In the genomic region with DNA sequence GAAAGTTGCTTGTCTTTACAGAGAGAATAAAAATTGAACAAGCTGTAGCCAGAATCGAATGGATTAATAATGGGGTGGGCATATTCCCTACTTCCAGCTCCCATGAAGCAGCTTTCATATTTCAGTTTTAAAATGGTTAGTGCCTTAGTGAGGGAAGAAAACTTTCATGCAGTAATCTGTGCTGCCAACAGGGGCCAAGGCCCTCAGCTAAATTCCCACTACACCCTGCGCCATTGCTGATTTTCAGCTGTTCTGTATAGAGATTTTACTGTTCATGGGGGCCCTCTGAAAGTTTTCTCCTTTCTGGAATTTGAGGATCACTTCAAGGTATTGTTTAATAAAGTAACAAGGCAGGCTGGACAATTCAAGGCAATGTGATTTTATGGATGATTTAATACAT, we compare ENCODE assay signal across 15 cellular contexts. TPM values are rescaled to one million over a fixed set of nuclear protein-coding genes. Genes with fewer than 3 reads are reported as not detected.
A peak's percentile ranks its signal among the peaks of the same experiment; 100 is the strongest.
DNase-seq lines count a peak whose midpoint lies in the region; ATAC-seq and TF ChIP-seq lines count a peak whose summit lies in the region.
"Had no signal": no experiment of that assay in that cellular context is flagged by ENCODE, and none has a peak within 500 bp of the region (broad histone marks: within the 10 kb centered on the region; RNA-seq: fewer than 3 reads in every experiment).

No MANE protein-coding gene starts in this region.

- H3K9me3 ChIP-seq in breast epithelium (no peaks in the 10 kb centered on the region), esophagus squamous epithelium (no peaks in the 10 kb centered on the region), Caco-2 (no peaks in the 10 kb centered on the region)
- H3K9me3 ChIP-seq: neutrophil had no signal

- H3K36me3 Mint-ChIP-seq in MCF 10A (ENCODE audit: insufficient read depth, unreplicated experiment) (peaks cover 24% of the 10 kb centered on the region), Caco-2 (ENCODE audit: insufficient read depth, unreplicated experiment) (peaks cover 41% of the 10 kb centered on the region)
- peaks cover 19% of the 10 kb centered on the region for H3K36me3 Mint-ChIP-seq in stimulated activated effector memory CD8-positive, alpha-beta T cell treated with anti-CD3 and anti-CD28 coated beads, Interleukin-12 subunit alpha, Interleukin-12 subunit beta, amount 100 ng/mL, for 72 hours

- DNase-seq in MCF 10A (ENCODE audit: unreplicated experiment) (no peak), breast epithelium (ENCODE audit: low spot score in 2 of 2) (no peak), esophagus squamous epithelium (lab: John Stamatoyannopoulos, UW) (no peak), Caco-2 (no peak), UCSD-AML1 (lab: John Stamatoyannopoulos, UW; ENCODE audit: unreplicated experiment) (no peak)
- DNase-seq in stimulated activated effector memory CD8-positive, alpha-beta T cell treated with anti-CD3 and anti-CD28 coated beads, Interleukin-12 subunit alpha, Interleukin-12 subunit beta, amount 100 ng/mL, for 72 hours (ENCODE audit: low spot score in 2 of 2): no peak
- DNase-seq: activated CD8-positive, alpha-beta memory T cell treated with anti-CD3 and anti-CD28 coated beads for 24 hours; activated naive CD4-positive, alpha-beta T cell treated with Interleukin-2 at 50 U/mL for 16 hours; foreskin melanocyte; NCI-H2029; stimulated activated CD4-positive, alpha-beta T cell treated with anti-CD3 and anti-CD28 coated beads, Interleukin-15, amount 100 ng/mL, for 24 hours had no signal

- peaks cover 43% of the 10 kb centered on the region for H3K4me1 Mint-ChIP-seq in MCF 10A (ENCODE audit: insufficient read depth, unreplicated experiment)
- H3K4me1 Mint-ChIP-seq in stimulated activated effector memory CD8-positive, alpha-beta T cell treated with anti-CD3 and anti-CD28 coated beads, Interleukin-12 subunit alpha, Interleukin-12 subunit beta, amount 100 ng/mL, for 72 hours: peaks cover 53% of the 10 kb centered on the region
- peaks cover 24% of the 10 kb centered on the region for H3K4me1 Mint-ChIP-seq in Caco-2 (ENCODE audit: low read depth, unreplicated experiment)

- ATAC-seq in SK-N-SH treated with all-trans-retinoic acid at 6 μM for 48 hours (peak; percentile 78), GM19397 (IDR thresholded peaks at IDR 0.05; ENCODE audit: unreplicated experiment) (no peak)
- ATAC-seq in stimulated activated effector memory CD8-positive, alpha-beta T cell treated with anti-CD3 and anti-CD28 coated beads, Interleukin-12 subunit alpha, Interleukin-12 subunit beta, amount 100 ng/mL, for 72 hours: no peak

- intact Hi-C loops in MCF 10A (cut with micrococcal nuclease): no loop called here
- intact Hi-C loops in breast epithelium (cut with DNase I; ENCODE audit: low total_unique reads): no loop called here
- intact Hi-C loops in esophagus squamous epithelium (cut with DNase I): no loop called here
- intact Hi-C loops in Caco-2 (cut with micrococcal nuclease; ENCODE audit: unreplicated experiment): no loop called here

- BruUV-seq in MCF 10A (replicated peaks; lab: Mats Ljungman, UMichigan) (no TSS peak), Caco-2 (replicated peaks; lab: Mats Ljungman, UMichigan) (no TSS peak)

- POLR2A ChIA-PET in MCF 10A (lab: Yijun Ruan, JAX) (interaction anchor here (0.7 to 12.7 kb wide), 10 partner anchors 9 to 106 kb away, joined by 3 to 177 read pairs (median 7); no protein-coding TSS in a partner anchor), Caco-2 (lab: Charles Lee) (no interaction called here)

- no peaks in the 10 kb centered on the region for H3K27me3 ChIP-seq in breast epithelium
- H3K27me3 ChIP-seq in esophagus squamous epithelium: no peaks in the 10 kb centered on the region
- no peaks in the 10 kb centered on the region for H3K27me3 ChIP-seq in Caco-2 (replicated peaks; ENCODE audit: control insufficient read depth, insufficient read depth, low read length)
- H3K27me3 ChIP-seq: neutrophil had no signal

- H3K9me3 Mint-ChIP-seq in MCF 10A (ENCODE audit: unreplicated experiment) (no peaks in the 10 kb centered on the region), Caco-2 (ENCODE audit: unreplicated experiment) (no peaks in the 10 kb centered on the region)
- H3K9me3 Mint-ChIP-seq in stimulated activated effector memory CD8-positive, alpha-beta T cell treated with anti-CD3 and anti-CD28 coated beads, Interleukin-12 subunit alpha, Interleukin-12 subunit beta, amount 100 ng/mL, for 72 hours: no peaks in the 10 kb centered on the region
- H3K9me3 Mint-ChIP-seq: T-helper 1 cell treated with Interleukin-12 subunit alpha and Interleukin-12 subunit beta and Interleukin-4 antibody, amounts not matched to agents 30 μg/mL and 1 μg/mL, for 36 hours had no signal

- CTCF ChIA-PET in MCF 10A (lab: Yijun Ruan, JAX) (interaction anchor here (0.7 to 2.2 kb wide), 14 partner anchors 8 to 874 kb away, joined by 3 to 8 read pairs (median 4); no protein-coding TSS in a partner anchor), Caco-2 (lab: Charles Lee) (interaction anchor here (0.9 to 1.1 kb wide), 2 partner anchors 25 to 106 kb away, joined by 3 to 5 read pairs; no protein-coding TSS in a partner anchor)

- H3K4me3 ChIP-seq in breast epithelium (no peak overlapping the region), esophagus squamous epithelium (no peak overlapping the region), Caco-2 (ENCODE audit: low read depth, low read length) (no peak overlapping the region)

- H3K27ac ChIP-seq in breast epithelium (peak overlapping the region in 1 of 2 donors; percentile 92), esophagus squamous epithelium (peak overlapping the region in 3 of 4 donors; percentile 12 to 87 (median 86))
- H3K27ac ChIP-seq: neutrophil had no signal

- TF ChIP-seq POLR2A in breast epithelium (IDR thresholded peaks at IDR 0.05) (no peak), esophagus squamous epithelium (IDR thresholded peaks at IDR 0.05) (no peak)

- 90 to 92% methylated on average over 2 of the region's 2 CpGs for WGBS in esophagus squamous epithelium, 2 donors

- H3K27ac Mint-ChIP-seq in MCF 10A (ENCODE audit: low read depth, unreplicated experiment) (peak overlapping the region; percentile 80), Caco-2 (ENCODE audit: unreplicated experiment) (no peak overlapping the region)
- peak overlapping the region; percentile 58 for H3K27ac Mint-ChIP-seq in stimulated activated effector memory CD8-positive, alpha-beta T cell treated with anti-CD3 and anti-CD28 coated beads, Interleukin-12 subunit alpha, Interleukin-12 subunit beta, amount 100 ng/mL, for 72 hours
- H3K27ac Mint-ChIP-seq: T-helper 1 cell treated with Interleukin-12 subunit alpha and Interleukin-12 subunit beta and Interleukin-4 antibody, amounts not matched to agents 30 μg/mL and 1 μg/mL, for 36 hours had no signal

- H3K36me3 ChIP-seq in breast epithelium (no peaks in the 10 kb centered on the region), esophagus squamous epithelium (peaks cover 0 to 32% (median 9%) of the 10 kb centered on the region in 3 donors), Caco-2 (ENCODE audit: control insufficient read depth, insufficient read depth, low read length) (peaks cover 3% of the 10 kb centered on the region; the same call in 1 of the 2 replicates)

- H3K27me3 Mint-ChIP-seq in MCF 10A (ENCODE audit: insufficient read depth, unreplicated experiment): no peaks in the 10 kb centered on the region
- H3K27me3 Mint-ChIP-seq in Caco-2 (ENCODE audit: insufficient read depth, unreplicated experiment): no peaks in the 10 kb centered on the region

- H3K4me1 ChIP-seq in breast epithelium (peaks cover 0 to 5% of the 10 kb centered on the region in 2 donors), esophagus squamous epithelium (peaks cover 10 to 74% (median 40%) of the 10 kb centered on the region in 3 donors), Caco-2 (peaks cover 6% of the 10 kb centered on the region)

- H3K4me3 Mint-ChIP-seq in MCF 10A (ENCODE audit: unreplicated experiment): no peak overlapping the region
- no peak overlapping the region for H3K4me3 Mint-ChIP-seq in stimulated activated effector memory CD8-positive, alpha-beta T cell treated with anti-CD3 and anti-CD28 coated beads, Interleukin-12 subunit alpha, Interleukin-12 subunit beta, amount 100 ng/mL, for 72 hours
- no peak overlapping the region for H3K4me3 Mint-ChIP-seq in Caco-2 (ENCODE audit: unreplicated experiment)
- H3K4me3 Mint-ChIP-seq: T-helper 1 cell treated with Interleukin-12 subunit alpha and Interleukin-12 subunit beta and Interleukin-4 antibody, amounts not matched to agents 30 μg/mL and 1 μg/mL, for 36 hours had no signal

- peak; percentile 21 for TF ChIP-seq CTCF in MCF 10A (IDR thresholded peaks at IDR 0.05; ENCODE audit: unreplicated experiment)
- TF ChIP-seq CTCF in breast epithelium (IDR thresholded peaks at IDR 0.05): peak in 1 of 3 donors; percentile 11
- peak in 1 of 6 experiments; percentile 35 for TF ChIP-seq CTCF in esophagus squamous epithelium (IDR thresholded peaks at IDR 0.05)
- TF ChIP-seq CTCF in Caco-2 (IDR thresholded peaks at IDR 0.05; ENCODE audit: insufficient read depth in 1 of 2, low read depth in 1 of 2, low read length in 1 of 2, severe bottlenecking in 1 of 2, unreplicated experiment in 1 of 2): peak in 1 of 2 experiments; percentile 18

TF ChIP-seq in SK-N-SH treated with all-trans-retinoic acid at 6 μM for 48 hours, 23 proteins besides CTCF, POLR2A, EP300 and RAD21 (continues in another document):
- no peak for TF ChIP-seq ISL1 (CRISPR knock-in tag; IDR thresholded peaks at IDR 0.05)
- TF ChIP-seq, protein P1, sequence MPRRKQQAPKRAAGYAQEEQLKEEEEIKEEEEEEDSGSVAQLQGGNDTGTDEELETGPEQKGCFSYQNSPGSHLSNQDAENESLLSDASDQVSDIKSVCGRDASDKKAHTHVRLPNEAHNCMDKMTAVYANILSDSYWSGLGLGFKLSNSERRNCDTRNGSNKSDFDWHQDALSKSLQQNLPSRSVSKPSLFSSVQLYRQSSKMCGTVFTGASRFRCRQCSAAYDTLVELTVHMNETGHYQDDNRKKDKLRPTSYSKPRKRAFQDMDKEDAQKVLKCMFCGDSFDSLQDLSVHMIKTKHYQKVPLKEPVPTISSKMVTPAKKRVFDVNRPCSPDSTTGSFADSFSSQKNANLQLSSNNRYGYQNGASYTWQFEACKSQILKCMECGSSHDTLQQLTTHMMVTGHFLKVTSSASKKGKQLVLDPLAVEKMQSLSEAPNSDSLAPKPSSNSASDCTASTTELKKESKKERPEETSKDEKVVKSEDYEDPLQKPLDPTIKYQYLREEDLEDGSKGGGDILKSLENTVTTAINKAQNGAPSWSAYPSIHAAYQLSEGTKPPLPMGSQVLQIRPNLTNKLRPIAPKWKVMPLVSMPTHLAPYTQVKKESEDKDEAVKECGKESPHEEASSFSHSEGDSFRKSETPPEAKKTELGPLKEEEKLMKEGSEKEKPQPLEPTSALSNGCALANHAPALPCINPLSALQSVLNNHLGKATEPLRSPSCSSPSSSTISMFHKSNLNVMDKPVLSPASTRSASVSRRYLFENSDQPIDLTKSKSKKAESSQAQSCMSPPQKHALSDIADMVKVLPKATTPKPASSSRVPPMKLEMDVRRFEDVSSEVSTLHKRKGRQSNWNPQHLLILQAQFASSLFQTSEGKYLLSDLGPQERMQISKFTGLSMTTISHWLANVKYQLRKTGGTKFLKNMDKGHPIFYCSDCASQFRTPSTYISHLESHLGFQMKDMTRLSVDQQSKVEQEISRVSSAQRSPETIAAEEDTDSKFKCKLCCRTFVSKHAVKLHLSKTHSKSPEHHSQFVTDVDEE (CRISPR knock-in tag; IDR thresholded peaks at IDR 0.05): no peak
- TF ChIP-seq CSDC2 (CRISPR knock-in tag; IDR thresholded peaks at IDR 0.05): no peak

RNA-seq across cellular contexts. Expression of a gene that starts 58.2 kb away (rescaled TPM):
- total RNA-seq in MCF 10A (2022): 351 and 393 TPM in 2 replicates
- total RNA-seq in breast epithelium: 100 to 1,000 TPM; 221 to 400 (median 287) TPM
- 100 to 1,000 TPM; 324 to 489 (median 375) TPM for total RNA-seq in esophagus squamous epithelium
- 418 and 426 TPM in 2 replicates for total RNA-seq in Caco-2 (2022)
